Comparison of ENCODE assay signal across 8 cellular contexts in the genomic region with DNA sequence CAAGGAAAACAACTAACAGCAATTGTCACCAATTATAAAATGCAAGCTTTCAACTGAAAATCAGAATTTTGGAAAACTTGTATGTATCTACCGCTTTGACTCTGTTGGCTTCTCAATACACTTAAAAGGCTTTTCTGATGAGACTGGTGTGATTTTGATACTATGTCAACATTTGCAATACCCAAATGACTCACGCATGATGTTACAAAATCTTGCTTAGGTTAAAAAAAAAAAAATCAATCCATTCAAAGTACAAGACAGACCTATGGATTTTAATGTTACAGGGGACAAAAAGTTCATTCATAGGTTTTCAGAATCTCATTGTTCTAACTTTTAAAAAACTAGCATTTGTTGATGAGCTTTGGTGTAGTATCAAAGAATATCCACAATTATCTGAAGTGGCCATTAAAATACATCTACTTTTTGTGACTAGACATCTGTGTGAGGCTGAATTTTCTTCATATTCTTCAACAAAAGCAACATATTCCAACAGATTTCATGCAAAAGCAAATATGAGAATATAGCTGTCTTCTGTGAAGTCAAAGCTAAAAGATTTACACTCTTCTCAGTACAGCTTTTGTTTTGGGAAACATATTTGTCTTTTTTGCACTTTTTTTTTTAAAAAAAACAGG. TPM values are rescaled to one million over a fixed set of nuclear protein-coding genes. Genes with fewer than 3 reads are reported as not detected.
DNase-seq lines count a peak whose midpoint lies in the region; ATAC-seq and TF ChIP-seq lines count a peak whose summit lies in the region.

No MANE protein-coding gene starts in this region.

- peaks cover 4% of the 10 kb centered on the region for H3K36me3 Mint-ChIP-seq in activated naive CD8-positive, alpha-beta T cell
- H3K36me3 Mint-ChIP-seq in naive thymus-derived CD4-positive, alpha-beta T cell: peaks cover 0 to 27% (median 14%) of the 10 kb centered on the region in 5 donors

- no peaks in the 10 kb centered on the region for H3K36me3 ChIP-seq in naive thymus-derived CD4-positive, alpha-beta T cell (ENCODE audit: control insufficient read depth in 2 of 3, insufficient read depth in 3 of 3, low read length in 3 of 3)

- no peaks in the 10 kb centered on the region for H3K27me3 Mint-ChIP-seq in activated naive CD8-positive, alpha-beta T cell
- H3K27me3 Mint-ChIP-seq in naive thymus-derived CD4-positive, alpha-beta T cell: no peaks in the 10 kb centered on the region

- peak; percentile 65 for DNase-seq in EH (ENCODE audit: low read depth)
- peak; percentile 27 for DNase-seq in KG1 (lab: John Stamatoyannopoulos, UW)
- DNase-seq in naive thymus-derived CD4-positive, alpha-beta T cell: no peak
- DNase-seq in mesenteric fat pad (ENCODE audit: low spot score): no peak
- DNase-seq in GM13977 (ENCODE audit: low spot score): no peak

- TF ChIP-seq CTCF in GM13977 (IDR thresholded peaks at IDR 0.05; ENCODE audit: extremely low read depth, insufficient read depth, missing control alignments): no peak

- H3K4me3 Mint-ChIP-seq in activated naive CD8-positive, alpha-beta T cell: peak overlapping the region; percentile 36
- peak overlapping the region in 9 of 10 donors; percentile 62 to 87 (median 75) for H3K4me3 Mint-ChIP-seq in naive thymus-derived CD4-positive, alpha-beta T cell

- H3K27ac ChIP-seq in naive thymus-derived CD4-positive, alpha-beta T cell (ENCODE audit: low read depth, low read length): no peak overlapping the region

- peaks cover 77% of the 10 kb centered on the region for H3K4me1 Mint-ChIP-seq in activated naive CD8-positive, alpha-beta T cell (ENCODE audit: low read depth)
- H3K4me1 Mint-ChIP-seq in naive thymus-derived CD4-positive, alpha-beta T cell: peaks cover 58 to 87% (median 80%) of the 10 kb centered on the region in 7 donors

- no peaks in the 10 kb centered on the region for H3K9me3 ChIP-seq in naive thymus-derived CD4-positive, alpha-beta T cell (ENCODE audit: control insufficient read depth in 2 of 3, low read length in 3 of 3)

- H3K27ac Mint-ChIP-seq in activated naive CD8-positive, alpha-beta T cell: peak overlapping the region; percentile 59
- peak overlapping the region; percentile 41 to 90 (median 68) for H3K27ac Mint-ChIP-seq in naive thymus-derived CD4-positive, alpha-beta T cell

- no peak overlapping the region for H3K4me3 ChIP-seq in naive thymus-derived CD4-positive, alpha-beta T cell (ENCODE audit: low read length)

- POLR2A ChIA-PET in naive thymus-derived CD4-positive, alpha-beta T cell (lab: Charles Lee): interaction anchor here (0.8 to 5.0 kb wide), 7 partner anchors 8 to 1056 kb away, joined by 3 to 43 read pairs (median 5); a partner anchor contains a TSS

- in situ Hi-C loops in GM13977 (cut with MboI; ENCODE audit: low pct_unique_long_range_greater_than_20kb, low sequenced_read_pairs, unreplicated experiment): no loop called here

- H3K9me3 Mint-ChIP-seq in activated naive CD8-positive, alpha-beta T cell (ENCODE audit: low read depth): no peaks in the 10 kb centered on the region
- no peaks in the 10 kb centered on the region for H3K9me3 Mint-ChIP-seq in naive thymus-derived CD4-positive, alpha-beta T cell

- ATAC-seq in naive thymus-derived CD4-positive, alpha-beta T cell: no peak
- ATAC-seq in GM21529 (IDR thresholded peaks at IDR 0.05; ENCODE audit: unreplicated experiment) (no peak), GM19035 (IDR thresholded peaks at IDR 0.05; ENCODE audit: unreplicated experiment) (no peak)

- no peaks in the 10 kb centered on the region for H3K27me3 ChIP-seq in naive thymus-derived CD4-positive, alpha-beta T cell (ENCODE audit: control insufficient read depth in 2 of 2, insufficient read depth in 2 of 2, low read length in 2 of 2)

- H3K4me1 ChIP-seq in naive thymus-derived CD4-positive, alpha-beta T cell (ENCODE audit: control insufficient read depth in 2 of 2, insufficient read depth in 2 of 2, low read length in 2 of 2): peaks cover 56 to 64% of the 10 kb centered on the region in 2 donors

- intact Hi-C loops in naive thymus-derived CD4-positive, alpha-beta T cell (cut with micrococcal nuclease): loop anchor here in 1 of 2 donors (1.0 kb wide), 1 partner anchor 9 kb away; no protein-coding TSS in a partner anchor

- CTCF ChIA-PET in naive thymus-derived CD4-positive, alpha-beta T cell (lab: Charles Lee): interaction anchor here (1.1 kb wide), 1 partner anchor 46 kb away, joined by 3 read pairs; no protein-coding TSS in a partner anchor

RNA-seq across cellular contexts. Expression of a gene that starts 10.7 kb away (rescaled TPM):
- total RNA-seq in naive thymus-derived CD4-positive, alpha-beta T cell: 100 to 1,000 TPM; 117 to 193 (median 180) TPM
- 100 to 1,000 TPM; 134 to 142 TPM for polyA plus RNA-seq in naive thymus-derived CD4-positive, alpha-beta T cell
- 74.2 TPM for total RNA-seq in mesenteric fat pad

RNA-seq across cellular contexts. Expression of a gene that starts 52.8 kb away (rescaled TPM):
- total RNA-seq in naive thymus-derived CD4-positive, alpha-beta T cell: 1 to 10 TPM; 6.5 to 9.8 (median 8.6) TPM
- 1 to 10 TPM; 2.8 to 4.8 TPM for polyA plus RNA-seq in naive thymus-derived CD4-positive, alpha-beta T cell
- total RNA-seq in mesenteric fat pad: 11.9 TPM

Comparison
In these comparisons a context has a peak if more than half of its experiments do, and no peak if none do; other contexts are left out.
1. DNase-seq: peak in EH (single experiment) and KG1 (single experiment); none in naive thymus-derived CD4-positive, alpha-beta T cell (0 of 9), mesenteric fat pad (single experiment) and GM13977 (single experiment).